In the genomic region with DNA sequence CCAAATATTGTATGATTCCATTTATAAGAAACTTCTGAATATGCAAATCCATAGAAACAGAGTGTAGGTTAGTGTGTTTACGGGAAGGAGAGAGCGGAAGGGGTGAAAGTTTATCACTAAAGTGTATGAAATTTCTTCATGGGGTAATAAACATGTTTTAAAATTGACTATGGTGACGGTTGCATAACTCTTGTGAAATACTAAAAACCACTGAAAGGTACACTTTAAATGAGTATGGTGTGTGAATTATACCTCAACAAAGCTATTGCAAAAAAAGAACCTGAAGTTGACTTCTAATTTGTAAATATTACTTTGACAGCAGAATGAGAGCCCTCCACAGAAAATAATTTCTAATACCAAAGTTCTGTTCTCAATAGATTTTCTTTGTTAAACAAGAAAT, we compare ENCODE assay signal across 21 cellular contexts. TPM values are rescaled to one million over a fixed set of nuclear protein-coding genes. Genes with fewer than 3 reads are reported as not detected.
DNase-seq lines count a peak whose midpoint lies in the region; ATAC-seq, FAIRE-seq and TF ChIP-seq lines count a peak whose summit lies in the region.
"Had no signal": no experiment of that assay in that cellular context is flagged by ENCODE, and none has a peak within 500 bp of the region (broad histone marks: within the 10 kb centered on the region; RNA-seq: fewer than 3 reads in every experiment).

No MANE protein-coding gene starts in this region.

- H3K27me3 ChIP-seq in K562 (ENCODE audit: control insufficient read depth in 2 of 2, insufficient read depth in 2 of 2, low read length in 2 of 2), result no peaks in the 10 kb centered on the region
- H3K27me3 ChIP-seq in right lobe of liver, result no peaks in the 10 kb centered on the region
- H3K27me3 ChIP-seq in CD4-positive, alpha-beta T cell (ENCODE audit: control insufficient read depth, insufficient read depth, low read length), result no peaks in the 10 kb centered on the region

- H3K79me2 ChIP-seq in K562 (ENCODE audit: control insufficient read depth, insufficient read depth, low read length), result no peaks in the 10 kb centered on the region

- H3K27me3 Mint-ChIP-seq in activated T-cell treated with anti-CD3 and anti-CD28 coated beads, Interleukin-2, amount 50 U/mL, for 72 hours (ENCODE audit: low read depth), result no peaks in the 10 kb centered on the region
- H3K27me3 Mint-ChIP-seq in T-helper 17 cell, result no peaks in the 10 kb centered on the region
- H3K27me3 Mint-ChIP-seq in CD4-positive, alpha-beta T cell, result no peaks in the 10 kb centered on the region

- FAIRE-seq in K562 (lab: Jason Lieb, UNC), result no peak
- FAIRE-seq: G401.6, GM12892 had no signal

- no peaks in the 10 kb centered on the region for H3K9me3 Mint-ChIP-seq in activated T-cell treated with anti-CD3 and anti-CD28 coated beads, Interleukin-2, amount 50 U/mL, for 72 hours
- no peaks in the 10 kb centered on the region for H3K9me3 Mint-ChIP-seq in CD4-positive, alpha-beta T cell
- H3K9me3 Mint-ChIP-seq: CD8-positive, alpha-beta T cell; HFFc6 had no signal

- in situ Hi-C loops in K562 (cut with MboI), result no loop called here

- H3K4me3 Mint-ChIP-seq in activated T-cell treated with anti-CD3 and anti-CD28 coated beads, Interleukin-2, amount 50 U/mL, for 72 hours, result no peak overlapping the region
- no peak overlapping the region for H3K4me3 Mint-ChIP-seq in T-helper 17 cell
- no peak overlapping the region for H3K4me3 Mint-ChIP-seq in CD4-positive, alpha-beta T cell
- H3K4me3 Mint-ChIP-seq: CD8-positive, alpha-beta T cell; HFFc6 had no signal

- H4K20me1 ChIP-seq in K562 (replicated peaks; ENCODE audit: control insufficient read depth, insufficient read depth, low read length), result no peaks in the 10 kb centered on the region

- no TSS peak for BruUV-seq in K562 (replicated peaks; lab: Mats Ljungman, UMichigan)

- no peak for ATAC-seq in activated T-cell treated with anti-CD3 and anti-CD28 coated beads, Interleukin-2, amount 50 U/mL, for 72 hours (replicated peaks in 1 of 2)
- ATAC-seq in T-helper 17 cell (no peak), K562 (no peak), right lobe of liver (peak in 3 of 4 donors; percentile 40 to 83 (median 62))
- ATAC-seq in CD4-positive, alpha-beta T cell (ENCODE audit: poor library complexity), result no peak
- ATAC-seq: A549; CD8-positive, alpha-beta T cell had no signal

- WGBS in K562 (ENCODE audit: insufficient coverage, low coverage, missing lambda C conversion rate), result 90% methylated on average over 3 of the region's 3 CpGs
- 47% methylated on average over 3 of the region's 3 CpGs for WGBS in right lobe of liver (ENCODE audit: insufficient coverage, low coverage, low lambda C conversion rate, missing lambda C conversion rate)

- TF ChIP-seq POLR2A in K562 (conservative IDR thresholded peaks at IDR 0.05) (no peak), right lobe of liver (IDR thresholded peaks at IDR 0.05) (no peak)

- intact Hi-C loops in K562 (cut with micrococcal nuclease) (no loop called here), right lobe of liver (cut with DNase I) (no loop called here)
- intact Hi-C loops in CD4-positive, alpha-beta T cell (cut with DNase I, micrococcal nuclease), result no loop called here

- H3K4me3 ChIP-seq in K562 (no peak overlapping the region), right lobe of liver (no peak overlapping the region)
- H3K4me3 ChIP-seq: A549, HAP-1 had no signal

- H3K9ac ChIP-seq in K562 (ENCODE audit: insufficient read depth in 1 of 2, low read depth in 2 of 2, low read length in 2 of 2), result no peak overlapping the region

- TF ChIP-seq CTCF in K562 (IDR thresholded peaks at IDR 0.05 in 2 of 3, conservative IDR thresholded peaks at IDR 0.05 in 1 of 3; ENCODE audit: insufficient read depth in 2 of 3, low read depth in 1 of 3, low read length in 3 of 3) (no peak), right lobe of liver (IDR thresholded peaks at IDR 0.05) (no peak)
- TF ChIP-seq CTCF in CD4-positive, alpha-beta T cell (IDR thresholded peaks at IDR 0.05), result no peak

- H3K4me1 ChIP-seq in K562 (replicated peaks in 1 of 2; ENCODE audit: control insufficient read depth in 2 of 2, insufficient read depth in 2 of 2, low read length in 2 of 2) (no peaks in the 10 kb centered on the region), right lobe of liver (peaks cover 0 to 2% (median 0%) of the 10 kb centered on the region in 4 donors)
- H3K4me1 ChIP-seq: HAP-1 had no signal

- no peak for DNase-seq in activated T-cell treated with anti-CD3 and anti-CD28 coated beads, Interleukin-2, amount 50 U/mL, for 72 hours
- DNase-seq in activated T-cell treated with anti-CD3 and anti-CD28 coated beads, Interleukin-2, amount 50 U/mL, for 1 hour, result no peak
- DNase-seq in T-helper 17 cell, result no peak
- DNase-seq in K562 (ENCODE audit: extremely low read depth in 1 of 4, low spot score in 3 of 4), result no peak
- DNase-seq in right lobe of liver, result no peak
- no peak for DNase-seq in Ammon's horn (ENCODE audit: low spot score)
- DNase-seq in CD4-positive, alpha-beta T cell, result no peak
- DNase-seq: 8988T; ACHN; AML-193; C1 segment of cervical spinal cord; Caco-2; CD8-positive, alpha-beta T cell; DMS153; DND-41; GOT3; HFFc6 had no signal

- no peak for TF ChIP-seq EP300 in K562 (IDR thresholded peaks at IDR 0.05; ENCODE audit: low read length)

- no peaks in the 10 kb centered on the region for H3K4me1 Mint-ChIP-seq in activated T-cell treated with anti-CD3 and anti-CD28 coated beads, Interleukin-2, amount 50 U/mL, for 72 hours (ENCODE audit: low read depth)
- H3K4me1 Mint-ChIP-seq in T-helper 17 cell, result peaks cover 4% of the 10 kb centered on the region
- no peaks in the 10 kb centered on the region for H3K4me1 Mint-ChIP-seq in CD4-positive, alpha-beta T cell (ENCODE audit: low read depth)

- H3K4me2 ChIP-seq in K562 (ENCODE audit: insufficient read depth, low read length), result no peak overlapping the region
- H3K4me2 ChIP-seq: A549 had no signal

- POLR2A ChIA-PET in K562 (lab: Yijun Ruan, JAX), result no interaction called here
- POLR2A ChIA-PET in CD4-positive, alpha-beta T cell (lab: Charles Lee), result no interaction called here

- H3K36me3 Mint-ChIP-seq in activated T-cell treated with anti-CD3 and anti-CD28 coated beads, Interleukin-2, amount 50 U/mL, for 72 hours (ENCODE audit: insufficient read depth in 2 of 2), result peaks cover 3 to 23% of the 10 kb centered on the region in 2 donors
- peaks cover 7% of the 10 kb centered on the region for H3K36me3 Mint-ChIP-seq in T-helper 17 cell (ENCODE audit: low read depth)
- peaks cover 78% of the 10 kb centered on the region for H3K36me3 Mint-ChIP-seq in CD4-positive, alpha-beta T cell (ENCODE audit: low read depth)

- H3K9me1 ChIP-seq in K562 (ENCODE audit: control insufficient read depth, insufficient read depth, low read length), result no peaks in the 10 kb centered on the region

- H3K27ac Mint-ChIP-seq in activated T-cell treated with anti-CD3 and anti-CD28 coated beads, Interleukin-2, amount 50 U/mL, for 72 hours, result peak overlapping the region; percentile 37
- peak overlapping the region; percentile 24 for H3K27ac Mint-ChIP-seq in T-helper 17 cell
- no peak overlapping the region for H3K27ac Mint-ChIP-seq in CD4-positive, alpha-beta T cell
- H3K27ac Mint-ChIP-seq: HFFc6 had no signal

- H2AFZ ChIP-seq in K562 (ENCODE audit: low read depth, low read length), result no peak overlapping the region

- TF ChIP-seq RAD21 in K562 (CRISPR knock-in tag; conservative IDR thresholded peaks at IDR 0.05 in 1 of 2, IDR thresholded peaks at IDR 0.05 in 1 of 2), result no peak

- CTCF ChIA-PET in K562 (lab: Yijun Ruan, JAX; ENCODE audit: low intra/inter-chr PET ratio), result no interaction called here
- CTCF ChIA-PET in CD4-positive, alpha-beta T cell (lab: Charles Lee), result interaction anchor here (0.6 kb wide), 1 partner anchor 142 kb away, joined by 4 read pairs; no protein-coding TSS in a partner anchor

- H3K36me3 ChIP-seq in K562 (ENCODE audit: control insufficient read depth, insufficient read depth, low read length) (peaks cover 30% of the 10 kb centered on the region; the same call in 1 of the 3 replicates), right lobe of liver (peaks cover 0 to 39% (median 12%) of the 10 kb centered on the region in 4 donors)

- no peaks in the 10 kb centered on the region for H3K9me3 ChIP-seq in T-helper 17 cell (ENCODE audit: control insufficient read depth, low read length, poor library complexity, severe bottlenecking)
- H3K9me3 ChIP-seq in K562 (replicated peaks; ENCODE audit: control insufficient read depth, insufficient read depth, low read depth, low read length), result no peaks in the 10 kb centered on the region
- no peaks in the 10 kb centered on the region for H3K9me3 ChIP-seq in right lobe of liver
- no peaks in the 10 kb centered on the region for H3K9me3 ChIP-seq in CD4-positive, alpha-beta T cell (ENCODE audit: control insufficient read depth, low read length)
- H3K9me3 ChIP-seq: A549, Caco-2, HAP-1 had no signal

- H3K27ac ChIP-seq in K562 (ENCODE audit: extremely low read depth, low read depth, low read length) (no peak overlapping the region), right lobe of liver (no peak overlapping the region)
- H3K27ac ChIP-seq in CD4-positive, alpha-beta T cell (ENCODE audit: low read depth, low read length), result no peak overlapping the region
- H3K27ac ChIP-seq: A549 had no signal

RNA-seq across cellular contexts. Expression of a gene that starts 47.1 kb away (rescaled TPM):
- 10 to 100 TPM; 22.9 to 28.3 TPM for total RNA-seq in activated T-cell treated with anti-CD3 and anti-CD28 coated beads, Interleukin-2, amount 50 U/mL, for 72 hours
- total RNA-seq in T-helper 17 cell, result 10 to 100 TPM; 27.8 to 28.7 TPM
- total RNA-seq in K562 (2011; cell fraction: chromatin; rRNA removed; ENCODE audit: low replicate concordance), result 24.6 and 83.9 TPM in 2 replicates
- total RNA-seq in K562 (2011; cell fraction: nucleolus; rRNA removed), result 8.7 and 20.5 TPM in 2 replicates
- 27.6 and 27.7 TPM in 2 replicates for total RNA-seq in K562 (2011; cell fraction: nucleoplasm; rRNA removed)
- total RNA-seq in K562 (2014; rRNA removed), result 7.1 and 10.4 TPM in 2 replicates
- total RNA-seq in K562 (2014; rRNA removed; fragmentation: Illumina TruSeq; extraction: Trizol), result 12.3 and 13.9 TPM in 2 replicates
- 7.5 and 8.7 TPM in 2 replicates for total RNA-seq in K562 (2015; rRNA removed; fragmentation: Illumina TruSeq; extraction: Trizol)
- 9.8 and 12.9 TPM in 2 replicates for total RNA-seq in K562 (2021)
- polyA plus RNA-seq in K562 (2011; rRNA removed), result 7.0 and 7.9 TPM in 2 replicates
- 2.8 and 3.8 TPM in 2 replicates for polyA plus RNA-seq in K562 (2011; cell fraction: cytosol; rRNA removed)
- 21.3 and 27.5 TPM in 2 replicates for polyA plus RNA-seq in K562 (2011; cell fraction: nucleus; rRNA removed)
- polyA plus RNA-seq in K562 (2012), result 4.6 and 7.2 TPM in 2 replicates
- polyA plus RNA-seq in K562 (2014; fragmentation: Illumina TruSeq; extraction: Trizol), result 9.8 and 11.3 TPM in 2 replicates
- 1 to 10 TPM in 1 of 2 experiments, under 1 TPM in 1; 0.83 to 1.6 TPM for polyA plus RNA-seq in K562 (2014; fragmentation: Nextera tagmentation; extraction: Ambion mirVana)
- 8.0 and 9.4 TPM in 2 replicates for polyA plus RNA-seq in K562 (2014; rRNA removed)
- 14.3 and 14.5 TPM in 2 replicates for polyA minus RNA-seq in K562 (2011; rRNA and poly(A)+ RNA removed)
- polyA minus RNA-seq in K562 (2011; cell fraction: cytosol; rRNA and poly(A)+ RNA removed), result 4.3 and 9.4 TPM in 2 replicates
- 18.6 and 29.8 TPM in 2 replicates for polyA minus RNA-seq in K562 (2011; cell fraction: nucleus; rRNA and poly(A)+ RNA removed)
- 10 to 100 TPM; 13.9 to 24.4 (median 16.3) TPM for total RNA-seq in right lobe of liver
- 10 to 100 TPM; 20.1 to 20.2 TPM for total RNA-seq in CD4-positive, alpha-beta T cell

RNA-seq across cellular contexts. Expression of a gene that starts 47.2 kb away (rescaled TPM):
- total RNA-seq in activated T-cell treated with anti-CD3 and anti-CD28 coated beads, Interleukin-2, amount 50 U/mL, for 72 hours, result 10 to 100 TPM; 22.5 to 22.6 TPM
- 10 to 100 TPM in 1 of 2 donors, 1 to 10 TPM in 1; 9.3 to 13.2 TPM for total RNA-seq in T-helper 17 cell
- 5.7 and 14.8 TPM in 2 replicates for total RNA-seq in K562 (2011; cell fraction: chromatin; rRNA removed; ENCODE audit: low replicate concordance)
- total RNA-seq in K562 (2011; cell fraction: nucleolus; rRNA removed), result 4.0 and 5.0 TPM in 2 replicates
- total RNA-seq in K562 (2011; cell fraction: nucleoplasm; rRNA removed), result 6.6 and 8.5 TPM in 2 replicates
- 12.9 and 14.1 TPM in 2 replicates for total RNA-seq in K562 (2014; rRNA removed)
- 33.2 and 39.0 TPM in 2 replicates for total RNA-seq in K562 (2014; rRNA removed; fragmentation: Illumina TruSeq; extraction: Trizol)
- 21.3 and 22.2 TPM in 2 replicates for total RNA-seq in K562 (2015; rRNA removed; fragmentation: Illumina TruSeq; extraction: Trizol)
- total RNA-seq in K562 (2021), result 18.4 and 21.3 TPM in 2 replicates
- polyA plus RNA-seq in K562 (2011; rRNA removed), result 15.6 and 22.2 TPM in 2 replicates
- 6.4 and 11.8 TPM in 2 replicates for polyA plus RNA-seq in K562 (2011; cell fraction: cytosol; rRNA removed)
- polyA plus RNA-seq in K562 (2011; cell fraction: nucleus; rRNA removed), result 3.9 and 6.5 TPM in 2 replicates
- 24.7 and 24.9 TPM in 2 replicates for polyA plus RNA-seq in K562 (2012)
- polyA plus RNA-seq in K562 (2014; fragmentation: Illumina TruSeq; extraction: Trizol), result 28.5 and 33.5 TPM in 2 replicates
- 10 to 100 TPM; 47.6 to 58.9 TPM for polyA plus RNA-seq in K562 (2014; fragmentation: Nextera tagmentation; extraction: Ambion mirVana)
- 14.5 and 14.6 TPM in 2 replicates for polyA plus RNA-seq in K562 (2014; rRNA removed)
- polyA minus RNA-seq in K562 (2011; rRNA and poly(A)+ RNA removed), result 29.7 and 32.3 TPM in 2 replicates
- 8.5 and 12.4 TPM in 2 replicates for polyA minus RNA-seq in K562 (2011; cell fraction: cytosol; rRNA and poly(A)+ RNA removed)
- polyA minus RNA-seq in K562 (2011; cell fraction: nucleus; rRNA and poly(A)+ RNA removed), result 2.2 and 5.6 TPM in 2 replicates
- total RNA-seq in right lobe of liver, result 10 to 100 TPM in 5 of 6 experiments, 1 to 10 TPM in 1; 7.4 to 25.2 (median 15.5) TPM
- total RNA-seq in CD4-positive, alpha-beta T cell, result 10 to 100 TPM; 10.3 to 11.9 TPM

Comparison
In these comparisons a context has a peak if more than half of its experiments do, and no peak if none do; other contexts are left out.
1. ATAC-seq: peak in right lobe of liver (3 of 4); none in activated T-cell treated with anti-CD3 and anti-CD28 coated beads, Interleukin-2, amount 50 U/mL, for 72 hours (0 of 2), T-helper 17 cell (single experiment), K562 (single experiment) and CD4-positive, alpha-beta T cell (single experiment).